ENCODE assay signal across 8 cellular contexts in the genomic region with DNA sequence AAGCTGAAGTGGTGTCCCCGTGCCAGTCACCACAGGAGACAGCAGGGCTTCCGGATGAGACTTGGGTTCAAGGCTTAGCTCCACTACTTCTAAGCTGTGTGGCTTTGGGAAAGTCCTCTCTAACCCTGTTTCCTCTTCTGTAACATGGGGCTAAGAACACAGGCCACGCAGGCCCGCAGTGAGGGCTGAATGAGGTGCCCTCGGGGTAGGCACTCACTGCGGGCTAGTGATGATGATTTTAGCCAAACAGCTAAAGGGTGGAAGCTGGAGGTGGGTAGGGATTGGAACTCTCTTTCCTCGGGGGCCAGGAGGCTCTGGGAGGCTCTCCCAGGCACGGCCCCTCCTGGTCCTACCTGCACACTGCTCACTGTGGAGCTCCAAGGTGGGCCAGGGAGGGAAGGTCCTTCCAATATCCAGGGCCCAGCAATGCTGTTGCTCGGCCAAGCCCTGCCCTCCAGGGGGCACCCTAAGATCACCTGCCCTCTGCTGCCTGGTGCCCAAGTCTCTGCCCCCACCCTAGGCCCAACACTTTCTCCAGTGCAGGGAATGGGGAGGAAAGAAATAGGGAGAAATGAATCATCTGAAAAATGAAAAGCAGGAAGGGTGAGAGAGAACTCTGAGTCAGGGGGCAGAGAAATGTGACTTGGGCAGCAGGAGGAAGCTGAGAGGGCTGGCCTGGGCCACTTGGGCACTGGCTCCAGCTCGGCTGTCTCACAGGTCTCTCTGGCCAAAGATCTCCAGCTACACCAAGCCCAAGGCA. TPM values are rescaled to one million over a fixed set of nuclear protein-coding genes. Genes with fewer than 3 reads are reported as not detected.
DNase-seq lines count a peak whose midpoint lies in the region; ATAC-seq, FAIRE-seq and TF ChIP-seq lines count a peak whose summit lies in the region.

No MANE protein-coding gene starts in this region.

- peak; percentile 86 to 90 for TF ChIP-seq RAD21 in H1 (IDR thresholded peaks at IDR 0.05 in 1 of 2, conservative IDR thresholded peaks at IDR 0.05 in 1 of 2; ENCODE audit: low read depth in 2 of 2, low read length in 2 of 2)

- H3K9me3 Mint-ChIP-seq in naive thymus-derived CD4-positive, alpha-beta T cell: no peaks in the 10 kb centered on the region

- TF ChIP-seq POLR2A in H1 (IDR thresholded peaks at IDR 0.05; ENCODE audit: control extremely low read depth in 1 of 2, low read depth in 2 of 2, low read length in 2 of 2) (no peak), upper lobe of left lung (IDR thresholded peaks at IDR 0.05) (no peak)

- H3K9ac ChIP-seq in DND-41 (ENCODE audit: low read depth, low read length) (no peak overlapping the region), H1 (replicated peaks in 1 of 4; ENCODE audit: extremely low read depth in 1 of 4, low read depth in 3 of 4, low read length in 3 of 4) (no peak overlapping the region)

- peak; percentile 49 for DNase-seq in DND-41
- DNase-seq in Kasumi-1 (lab: John Stamatoyannopoulos, UW): peak; percentile 25 to 39
- peak; percentile 63 for DNase-seq in activated CD4-positive, alpha-beta T cell treated with anti-CD3 and anti-CD28 coated beads for 48 hours
- peak in 1 of 2 experiments; percentile 79 for DNase-seq in H1 (ENCODE audit: low read depth in 1 of 2, low spot score in 2 of 2)
- peak; percentile 47 to 72 (median 58) for DNase-seq in naive thymus-derived CD4-positive, alpha-beta T cell
- DNase-seq in upper lobe of left lung: peak in 1 of 2 donors; percentile 62
- no peak for DNase-seq in DMS114 treated with DMSO at 0.1 percent for 48 hours (lab: John Stamatoyannopoulos, UW; ENCODE audit: unreplicated experiment)

- H3K4me1 ChIP-seq in DND-41 (ENCODE audit: insufficient read depth, low read length) (no peaks in the 10 kb centered on the region), H1 (replicated peaks in 1 of 4; ENCODE audit: control insufficient read depth in 3 of 4, insufficient read depth in 4 of 4, low read length in 3 of 4) (no peaks in the 10 kb centered on the region; a peak in 1 of 7 replicates), upper lobe of left lung (peaks cover 19 to 40% (median 24%) of the 10 kb centered on the region in 4 donors)
- peaks cover 0 to 8% of the 10 kb centered on the region in 2 donors for H3K4me1 ChIP-seq in naive thymus-derived CD4-positive, alpha-beta T cell (ENCODE audit: control insufficient read depth in 2 of 2, insufficient read depth in 2 of 2, low read length in 2 of 2)

- no peak overlapping the region for H2BK120ac ChIP-seq in H1 (replicated peaks; ENCODE audit: low read depth, low read length)

- H3K27ac Mint-ChIP-seq in naive thymus-derived CD4-positive, alpha-beta T cell: peak overlapping the region in 6 of 9 donors; percentile 32 to 86 (median 71)

- H3K79me2 ChIP-seq in DND-41 (ENCODE audit: insufficient read depth, low read length) (no peaks in the 10 kb centered on the region), H1 (ENCODE audit: control insufficient read depth in 1 of 2, insufficient read depth in 2 of 2, low read length in 2 of 2) (no peaks in the 10 kb centered on the region)

- peaks cover 6 to 40% (median 28%) of the 10 kb centered on the region in 7 donors for H3K4me1 Mint-ChIP-seq in naive thymus-derived CD4-positive, alpha-beta T cell

- H3K27me3 Mint-ChIP-seq in naive thymus-derived CD4-positive, alpha-beta T cell: no peaks in the 10 kb centered on the region

- WGBS in H1 (ENCODE audit: extremely low coverage in 1 of 2, insufficient coverage in 1 of 2, insufficient read length in 1 of 2, insufficient replicate concordance in 2 of 2, low coverage in 1 of 2, low lambda C conversion rate in 2 of 2, missing lambda C conversion rate in 1 of 2), 2 experiments: 88% methylated on average over 10 of the region's 10 CpGs; no CpG with 5 or more reads in 1 of the 2 experiments
- WGBS in upper lobe of left lung, 2 donors: 78% methylated on average over 8 to 10 of the region's 10 CpGs

- H3K4me2 ChIP-seq in DND-41 (ENCODE audit: insufficient read depth, low read length) (no peak overlapping the region), H1 (ENCODE audit: insufficient read depth in 1 of 2, low read depth in 2 of 2, low read length in 2 of 2) (no peak overlapping the region)

- no peaks in the 10 kb centered on the region for H3K23me2 ChIP-seq in H1 (ENCODE audit: low read depth, low read length)

- H3K4ac ChIP-seq in H1 (replicated peaks; ENCODE audit: insufficient read length, low read depth, low read length): no peak overlapping the region

- no peak for FAIRE-seq in H1 (lab: Jason Lieb, UNC)

- TF ChIP-seq EP300 in H1 (IDR thresholded peaks at IDR 0.05; ENCODE audit: borderline replicate concordance in 1 of 2, low read depth in 2 of 2, low read length in 2 of 2): no peak
- TF ChIP-seq EP300 in upper lobe of left lung (IDR thresholded peaks at IDR 0.05): no peak

- no peak overlapping the region for H2BK5ac ChIP-seq in H1 (ENCODE audit: low read depth, low read length)

- H3K9me3 ChIP-seq in DND-41 (ENCODE audit: insufficient read depth, low read length, severe bottlenecking) (no peaks in the 10 kb centered on the region), H1 (ENCODE audit: insufficient read depth in 2 of 2, low read depth in 1 of 2, low read length in 1 of 2) (no peaks in the 10 kb centered on the region), upper lobe of left lung (no peaks in the 10 kb centered on the region)
- no peaks in the 10 kb centered on the region for H3K9me3 ChIP-seq in naive thymus-derived CD4-positive, alpha-beta T cell (ENCODE audit: control insufficient read depth in 2 of 3, low read length in 3 of 3)

- no peak overlapping the region for H2BK15ac ChIP-seq in H1 (ENCODE audit: low read length)

- H3K36me3 ChIP-seq in DND-41 (ENCODE audit: insufficient read depth, low read length) (peaks cover 40% of the 10 kb centered on the region), H1 (ENCODE audit: control insufficient read depth in 2 of 4, insufficient read depth in 4 of 4, low read length in 3 of 4) (peaks cover 0 to 17% (median 4%) of the 10 kb centered on the region in 4 experiments; a peak in 5 of 8 replicates), upper lobe of left lung (peaks cover 8 to 78% (median 66%) of the 10 kb centered on the region in 4 donors)
- H3K36me3 ChIP-seq in naive thymus-derived CD4-positive, alpha-beta T cell (ENCODE audit: control insufficient read depth in 2 of 3, insufficient read depth in 3 of 3, low read length in 3 of 3): peaks cover 0 to 68% (median 10%) of the 10 kb centered on the region in 3 experiments

- H3K27me3 ChIP-seq in DND-41 (ENCODE audit: insufficient read depth, low read length, poor library complexity) (no peaks in the 10 kb centered on the region), H1 (replicated peaks in 1 of 4; ENCODE audit: control insufficient read depth in 3 of 4, extremely low read depth in 1 of 4, insufficient read depth in 3 of 4, low read length in 3 of 4) (no peaks in the 10 kb centered on the region; a peak in 1 of 7 replicates), upper lobe of left lung (no peaks in the 10 kb centered on the region)
- H3K27me3 ChIP-seq in naive thymus-derived CD4-positive, alpha-beta T cell (ENCODE audit: control insufficient read depth in 2 of 2, insufficient read depth in 2 of 2, low read length in 2 of 2): no peaks in the 10 kb centered on the region

- H4K91ac ChIP-seq in H1 (replicated peaks; ENCODE audit: insufficient read length, low read length): no peak overlapping the region

- no peak overlapping the region for H2BK20ac ChIP-seq in H1 (ENCODE audit: low read length)

- H3K14ac ChIP-seq in H1 (ENCODE audit: insufficient read length): no peak overlapping the region

- CTCF ChIA-PET in H1 (lab: Charles Lee; ENCODE audit: partially characterized antibody): interaction anchor here (0.6 to 10.0 kb wide), 41 partner anchors 9 to 255 kb away, joined by 3 to 150 read pairs (median 4); a partner anchor contains a TSS
- CTCF ChIA-PET in naive thymus-derived CD4-positive, alpha-beta T cell (lab: Charles Lee): interaction anchor here (0.5 to 7.6 kb wide), 24 partner anchors 9 to 213 kb away, joined by 3 to 176 read pairs (median 6); a partner anchor contains a TSS

- H3K56ac ChIP-seq in H1 (replicated peaks; ENCODE audit: insufficient read length, low read depth, low read length): no peak overlapping the region

- H3K4me3 Mint-ChIP-seq in naive thymus-derived CD4-positive, alpha-beta T cell: no peak overlapping the region

- ATAC-seq in DND-41 (ENCODE audit: insufficient read depth, low read depth): peak; percentile 73
- ATAC-seq in naive thymus-derived CD4-positive, alpha-beta T cell: peak; percentile 86
- ATAC-seq in upper lobe of left lung (ENCODE audit: low FRiP score in 2 of 2): peak; percentile 58 to 71
- ATAC-seq in GM21447 (IDR thresholded peaks at IDR 0.05; ENCODE audit: unreplicated experiment): no peak

- no peak overlapping the region for H2AK5ac ChIP-seq in H1 (ENCODE audit: low read depth, low read length)

- H3K23ac ChIP-seq in H1 (ENCODE audit: insufficient read length): no peak overlapping the region

- H3K27ac ChIP-seq in DND-41 (ENCODE audit: low read length): no peak overlapping the region
- H3K27ac ChIP-seq in H1 (ENCODE audit: low read depth, low read length): no peak overlapping the region
- H3K27ac ChIP-seq in naive thymus-derived CD4-positive, alpha-beta T cell (ENCODE audit: low read depth, low read length): no peak overlapping the region
- H3K27ac ChIP-seq in upper lobe of left lung: peak overlapping the region; percentile 16 to 79 (median 51)

- intact Hi-C loops in naive thymus-derived CD4-positive, alpha-beta T cell (cut with micrococcal nuclease): loop anchor here (1.0 kb wide), 3 partner anchors 27 to 78 kb away; no protein-coding TSS in a partner anchor

- H3K36me3 Mint-ChIP-seq in naive thymus-derived CD4-positive, alpha-beta T cell: peaks cover 0 to 42% (median 9%) of the 10 kb centered on the region in 5 donors

- TF ChIP-seq CTCF in DND-41 (IDR thresholded peaks at IDR 0.05; ENCODE audit: borderline replicate concordance, extremely low read depth, low read length, poor library complexity, severe bottlenecking) (peak; percentile 78), H1 (IDR thresholded peaks at IDR 0.05; ENCODE audit: control extremely low read depth in 1 of 3, insufficient read depth in 1 of 3, low read depth in 1 of 3, low read length in 3 of 3) (peak; percentile 80 to 94 (median 85)), upper lobe of left lung (IDR thresholded peaks at IDR 0.05) (peak; percentile 57 to 82 (median 66))

- H4K8ac ChIP-seq in H1 (ENCODE audit: extremely low read depth, insufficient read depth, low read length): no peak overlapping the region

- H3K4me3 ChIP-seq in DND-41 (ENCODE audit: low read depth in 1 of 2, low read length in 2 of 2): no peak overlapping the region
- H3K4me3 ChIP-seq in H1 (ENCODE audit: extremely low read depth in 1 of 4, insufficient read depth in 2 of 4, low read depth in 3 of 4, low read length in 4 of 4): no peak overlapping the region
- H3K4me3 ChIP-seq in naive thymus-derived CD4-positive, alpha-beta T cell (ENCODE audit: low read length): no peak overlapping the region
- H3K4me3 ChIP-seq in upper lobe of left lung: no peak overlapping the region

- H3K18ac ChIP-seq in H1 (ENCODE audit: extremely low read depth, low read length): no peak overlapping the region

- no peaks in the 10 kb centered on the region for H3K79me1 ChIP-seq in H1 (ENCODE audit: low read depth, low read length)

- no peak overlapping the region for H4K5ac ChIP-seq in H1 (ENCODE audit: insufficient read length, low read depth, low read length)

- H4K20me1 ChIP-seq in DND-41 (ENCODE audit: insufficient read depth, low read length) (peaks cover 6% of the 10 kb centered on the region; the same call in 1 of the 2 replicates), H1 (replicated peaks in 1 of 2; ENCODE audit: control insufficient read depth in 1 of 2, insufficient read depth in 2 of 2, low read length in 2 of 2) (peaks cover 3 to 4% of the 10 kb centered on the region in 2 experiments)

- no peak overlapping the region for H2AFZ ChIP-seq in DND-41 (ENCODE audit: low read depth, low read length)
- no peak overlapping the region for H2AFZ ChIP-seq in H1 (ENCODE audit: low read length)

- POLR2A ChIA-PET in H1 (lab: Charles Lee; ENCODE audit: partially characterized antibody): interaction anchor here (0.7 to 4.9 kb wide), 9 partner anchors 10 to 56 kb away, joined by 3 to 37 read pairs (median 4); a partner anchor contains a TSS
- POLR2A ChIA-PET in naive thymus-derived CD4-positive, alpha-beta T cell (lab: Charles Lee): interaction anchor here (0.8 to 3.4 kb wide), 13 partner anchors 10 to 79 kb away, joined by 3 to 49 read pairs (median 4); a partner anchor contains a TSS

- no peak overlapping the region for H2BK12ac ChIP-seq in H1 (ENCODE audit: low read depth, low read length)

RNA-seq across cellular contexts. Expression of a gene that starts 19.2 kb away (rescaled TPM):
- 10.0 and 10.3 TPM in 2 replicates for total RNA-seq in H1 (2021; fragmentation: NEBNext Ultra II Directional; extraction: Animal tissue kit (Norgen Biotek cat#: 25700))
- 19.9 and 23.8 TPM in 2 replicates for polyA plus RNA-seq in H1 (2011; rRNA removed)
- 13.1 TPM for polyA plus RNA-seq in H1 (2011; cell fraction: cytosol; rRNA removed)
- polyA plus RNA-seq in H1 (2011; cell fraction: nucleus; rRNA removed): 14.2 TPM
- polyA plus RNA-seq in H1 (2012, experiment 1 of 2): 5.2 to 15.9 TPM (median 12.6 TPM) in 4 replicates
- polyA plus RNA-seq in H1 (2012, experiment 2 of 2): 12.2 TPM
- polyA plus RNA-seq in H1 (2013, experiment 1 of 2): 19.7 TPM
- 24.7 TPM for polyA plus RNA-seq in H1 (2013, experiment 2 of 2)
- 0.47 TPM in 1 of 2 replicates, not detected in the other for polyA minus RNA-seq in H1 (2011; rRNA and poly(A)+ RNA removed)
- 5.9 TPM for polyA minus RNA-seq in H1 (2011; cell fraction: cytosol; rRNA and poly(A)+ RNA removed)
- 3.5 TPM for polyA minus RNA-seq in H1 (2011; cell fraction: nucleus; rRNA and poly(A)+ RNA removed)
- 10 to 100 TPM in 1 of 5 experiments, 1 to 10 TPM in 4; 1.5 to 12.5 (median 2.2) TPM for total RNA-seq in naive thymus-derived CD4-positive, alpha-beta T cell
- polyA plus RNA-seq in naive thymus-derived CD4-positive, alpha-beta T cell: under 1 TPM; 0.43 to 0.66 TPM
- 10 to 100 TPM; 24.3 to 97.9 (median 36.6) TPM for total RNA-seq in upper lobe of left lung

RNA-seq across cellular contexts. Expression of a gene that starts 36.4 kb away (rescaled TPM):
- total RNA-seq in H1 (2021; fragmentation: NEBNext Ultra II Directional; extraction: Animal tissue kit (Norgen Biotek cat#: 25700)): 8.6 and 9.8 TPM in 2 replicates
- polyA plus RNA-seq in H1 (2011; rRNA removed): 3.4 and 5.1 TPM in 2 replicates
- 5.9 TPM for polyA plus RNA-seq in H1 (2011; cell fraction: cytosol; rRNA removed)
- 37.3 TPM for polyA plus RNA-seq in H1 (2011; cell fraction: nucleus; rRNA removed)
- polyA plus RNA-seq in H1 (2012, experiment 1 of 2): 9.1 to 11.5 TPM (median 10.7 TPM) in 4 replicates
- polyA plus RNA-seq in H1 (2012, experiment 2 of 2): 6.0 TPM
- 7.1 TPM for polyA plus RNA-seq in H1 (2013, experiment 1 of 2)
- polyA plus RNA-seq in H1 (2013, experiment 2 of 2): 5.3 TPM
- polyA minus RNA-seq in H1 (2011; rRNA and poly(A)+ RNA removed): 4.2 TPM in 2 replicates
- polyA minus RNA-seq in H1 (2011; cell fraction: cytosol; rRNA and poly(A)+ RNA removed): 4.1 TPM
- 13.3 TPM for polyA minus RNA-seq in H1 (2011; cell fraction: nucleus; rRNA and poly(A)+ RNA removed)
- 10 to 100 TPM in 1 of 5 experiments, 1 to 10 TPM in 4; 2.7 to 21.7 (median 3.1) TPM for total RNA-seq in naive thymus-derived CD4-positive, alpha-beta T cell
- under 1 TPM; 0.17 to 0.37 TPM for polyA plus RNA-seq in naive thymus-derived CD4-positive, alpha-beta T cell
- 10 to 100 TPM in 3 of 6 donors, 1 to 10 TPM in 3; 4.4 to 65.0 (median 13.1) TPM for total RNA-seq in upper lobe of left lung

RNA-seq across cellular contexts. Expression of a gene that starts 43.1 kb away (rescaled TPM):
- 25.3 and 28.6 TPM in 2 replicates for total RNA-seq in H1 (2021; fragmentation: NEBNext Ultra II Directional; extraction: Animal tissue kit (Norgen Biotek cat#: 25700))
- polyA plus RNA-seq in H1 (2011; rRNA removed): 13.6 and 18.4 TPM in 2 replicates
- polyA plus RNA-seq in H1 (2011; cell fraction: cytosol; rRNA removed): 13.7 TPM
- 21.5 TPM for polyA plus RNA-seq in H1 (2011; cell fraction: nucleus; rRNA removed)
- 13.3 to 18.6 TPM (median 17.3 TPM) in 4 replicates for polyA plus RNA-seq in H1 (2012, experiment 1 of 2)
- 17.6 TPM for polyA plus RNA-seq in H1 (2012, experiment 2 of 2)
- polyA plus RNA-seq in H1 (2013, experiment 1 of 2): 16.9 TPM
- 16.6 TPM for polyA plus RNA-seq in H1 (2013, experiment 2 of 2)
- polyA minus RNA-seq in H1 (2011; rRNA and poly(A)+ RNA removed): 16.3 and 18.9 TPM in 2 replicates
- polyA minus RNA-seq in H1 (2011; cell fraction: cytosol; rRNA and poly(A)+ RNA removed): 9.5 TPM
- polyA minus RNA-seq in H1 (2011; cell fraction: nucleus; rRNA and poly(A)+ RNA removed): 5.5 TPM
- 10 to 100 TPM; 27.6 to 56.8 (median 48.2) TPM for total RNA-seq in naive thymus-derived CD4-positive, alpha-beta T cell
- polyA plus RNA-seq in naive thymus-derived CD4-positive, alpha-beta T cell: 10 to 100 TPM; 28.0 to 43.1 TPM
- 100 to 1,000 TPM in 1 of 6 donors, 10 to 100 TPM in 5; 26.2 to 100 (median 69.1) TPM for total RNA-seq in upper lobe of left lung

RNA-seq across cellular contexts. Expression of a gene that starts 55.1 kb away (rescaled TPM):
- 59.1 and 59.5 TPM in 2 replicates for total RNA-seq in H1 (2021; fragmentation: NEBNext Ultra II Directional; extraction: Animal tissue kit (Norgen Biotek cat#: 25700))
- polyA plus RNA-seq in H1 (2011; rRNA removed): 127 and 140 TPM in 2 replicates
- 111 TPM for polyA plus RNA-seq in H1 (2011; cell fraction: cytosol; rRNA removed)
- 81.9 TPM for polyA plus RNA-seq in H1 (2011; cell fraction: nucleus; rRNA removed)
- 50.0 to 87.8 TPM (median 80.4 TPM) in 4 replicates for polyA plus RNA-seq in H1 (2012, experiment 1 of 2)
- polyA plus RNA-seq in H1 (2012, experiment 2 of 2): 128 TPM
- 49.0 TPM for polyA plus RNA-seq in H1 (2013, experiment 1 of 2)
- polyA plus RNA-seq in H1 (2013, experiment 2 of 2): 51.5 TPM
- 48.7 and 51.4 TPM in 2 replicates for polyA minus RNA-seq in H1 (2011; rRNA and poly(A)+ RNA removed)
- 28.0 TPM for polyA minus RNA-seq in H1 (2011; cell fraction: cytosol; rRNA and poly(A)+ RNA removed)
- 25.3 TPM for polyA minus RNA-seq in H1 (2011; cell fraction: nucleus; rRNA and poly(A)+ RNA removed)
- 10 to 100 TPM; 21.9 to 49.7 (median 35.7) TPM for total RNA-seq in naive thymus-derived CD4-positive, alpha-beta T cell
- polyA plus RNA-seq in naive thymus-derived CD4-positive, alpha-beta T cell: 100 to 1,000 TPM; 106 to 144 TPM
- 10 to 100 TPM; 19.1 to 54.6 (median 35.8) TPM for total RNA-seq in upper lobe of left lung

Comparison
In these comparisons a context has a peak if more than half of its experiments do, and no peak if none do; other contexts are left out.
1. H3K27ac ChIP-seq: peak in upper lobe of left lung (4 of 4); none in DND-41 (single experiment), H1 (single experiment) and naive thymus-derived CD4-positive, alpha-beta T cell (single experiment).
2. Peak in every context shown above with its lines, with median percentiles within 50 percentile points of each other: CTCF ChIP-seq.